Comparison of ENCODE assay signal across 24 cellular contexts in genomic region chr12:122722347-122722746, GRCh38. TPM values are rescaled to one million over a fixed set of nuclear protein-coding genes. Genes with fewer than 3 reads are reported as not detected.
DNase-seq lines count a peak whose midpoint lies in the region; ATAC-seq, FAIRE-seq and TF ChIP-seq lines count a peak whose summit lies in the region.
"Had no signal": no experiment of that assay in that cellular context is flagged by ENCODE, and none has a peak within 500 bp of the region (broad histone marks: within the 10 kb centered on the region; RNA-seq: fewer than 3 reads in every experiment).

No MANE protein-coding gene starts in this region.

- peak overlapping the region; percentile 85 for H3K27ac Mint-ChIP-seq in activated T-helper 17 cell treated with anti-CD3 and anti-CD28 coated beads, Interleukin-2, amount 50 U/mL, for 72 hours
- H3K27ac Mint-ChIP-seq: nephron; T-helper 1 cell treated with Interleukin-12 subunit alpha and Interleukin-12 subunit beta and Interleukin-4 antibody, amounts not matched to agents 30 μg/mL and 1 μg/mL, for 36 hours had no signal

- POLR2A ChIA-PET in HepG2 (lab: Yijun Ruan, JAX): no interaction called here

- FAIRE-seq in HepG2 (lab: Jason Lieb, UNC): no peak
- FAIRE-seq: D721Med, pancreas, RCC 7860 had no signal

- no peak for TF ChIP-seq CTCF in HepG2 (CRISPR knock-in tag; IDR thresholded peaks at IDR 0.05)

- no peaks in the 10 kb centered on the region for H4K20me1 ChIP-seq in BLaER1 treated with 17β-estradiol and CSF1 and Interleukin-3, amounts not matched to agents 10 nM and 100 nM
- no peaks in the 10 kb centered on the region for H4K20me1 ChIP-seq in HepG2 (ENCODE audit: insufficient read depth, low read length)

- peaks cover 5% of the 10 kb centered on the region for H3K36me3 Mint-ChIP-seq in activated T-helper 17 cell treated with anti-CD3 and anti-CD28 coated beads, Interleukin-2, amount 50 U/mL, for 72 hours (ENCODE audit: low read depth)

- no peak for TF ChIP-seq POLR2A in HepG2 (IDR thresholded peaks at IDR 0.05; ENCODE audit: insufficient read depth in 1 of 2, low read depth in 2 of 2, low read length in 2 of 2)

- DNase-seq in KBM-7 (peak; percentile 52), HepG2 (ENCODE audit: low spot score) (no peak), KG1 (lab: John Stamatoyannopoulos, UW) (no peak)
- DNase-seq in activated naive CD4-positive, alpha-beta T cell (lab: John Stamatoyannopoulos, UW): no peak
- DNase-seq: activated CD4-positive, alpha-beta T cell treated with anti-CD3 and anti-CD28 coated beads for 4 hours; C1 segment of cervical spinal cord; effector CD8-positive, alpha-beta T cell; foreskin melanocyte; left lung; NCI-H1048; NCI-H1694 treated with DMSO at 0.1 percent for 48 hours; NCI-H2171 treated with DMSO at 0.1 percent for 48 hours; NCI-H524; pancreas had no signal

- H2AFZ ChIP-seq in HepG2 (ENCODE audit: low read length): no peak overlapping the region

- H3K79me2 ChIP-seq in HepG2 (ENCODE audit: insufficient read depth, low read length): no peaks in the 10 kb centered on the region

- peak overlapping the region in 8 of 11 experiments; percentile 4 to 94 (median 62); a peak in 11 of 22 replicates for H3K4me2 ChIP-seq in BLaER1 treated with 17β-estradiol and CSF1 and Interleukin-3, amounts not matched to agents 10 nM and 100 nM
- no peak overlapping the region for H3K4me2 ChIP-seq in HepG2 (ENCODE audit: low read depth, low read length)

- H3K27ac ChIP-seq in BLaER1 treated with 17β-estradiol and CSF1 and Interleukin-3, amounts not matched to agents 10 nM and 100 nM: peak overlapping the region in 8 of 11 experiments; percentile 33 to 98 (median 90); a peak in 16 of 22 replicates
- peak overlapping the region; percentile 25 for H3K27ac ChIP-seq in HepG2 (ENCODE audit: extremely low read length, insufficient read depth, low read length)
- H3K27ac ChIP-seq: left lung, pancreas, right atrium auricular region, thoracic aorta had no signal

- no peaks in the 10 kb centered on the region for H3K36me3 ChIP-seq in BLaER1 treated with 17β-estradiol and CSF1 and Interleukin-3, amounts not matched to agents 10 nM and 100 nM
- no peaks in the 10 kb centered on the region for H3K36me3 ChIP-seq in HepG2 (replicated peaks in 1 of 2; ENCODE audit: control insufficient read depth in 1 of 2, insufficient read depth in 2 of 2, low read length in 2 of 2)
- H3K36me3 ChIP-seq: left lung, pancreas, right atrium auricular region, thoracic aorta had no signal

- WGBS in HepG2 (ENCODE audit: low lambda C conversion rate): 88% methylated on average over 1 of the region's 1 CpG

- H3K4me3 ChIP-seq in BLaER1 treated with 17β-estradiol and CSF1 and Interleukin-3, amounts not matched to agents 10 nM and 100 nM: no peak overlapping the region
- no peak overlapping the region for H3K4me3 ChIP-seq in HepG2 (replicated peaks in 1 of 3; ENCODE audit: insufficient read depth in 1 of 3, low read depth in 2 of 3, low read length in 3 of 3)
- H3K4me3 ChIP-seq: left lung, pancreas, right atrium auricular region, thoracic aorta had no signal

- H3K9me3 ChIP-seq in BLaER1 treated with 17β-estradiol and CSF1 and Interleukin-3, amounts not matched to agents 10 nM and 100 nM (replicated peaks in 1 of 11): no peaks in the 10 kb centered on the region
- no peaks in the 10 kb centered on the region for H3K9me3 ChIP-seq in HepG2 (ENCODE audit: low read length)
- H3K9me3 ChIP-seq: left lung, pancreas, right atrium auricular region, thoracic aorta had no signal

- H3K27me3 Mint-ChIP-seq in activated T-helper 17 cell treated with anti-CD3 and anti-CD28 coated beads, Interleukin-2, amount 50 U/mL, for 72 hours: peaks cover 3% of the 10 kb centered on the region

- peak overlapping the region; percentile 12 for H3K4me3 Mint-ChIP-seq in activated T-helper 17 cell treated with anti-CD3 and anti-CD28 coated beads, Interleukin-2, amount 50 U/mL, for 72 hours
- H3K4me3 Mint-ChIP-seq: nephron; T-helper 1 cell treated with Interleukin-12 subunit alpha and Interleukin-12 subunit beta and Interleukin-4 antibody, amounts not matched to agents 30 μg/mL and 1 μg/mL, for 36 hours had no signal

- CTCF ChIA-PET in HepG2 (lab: Yijun Ruan, JAX; ENCODE audit: low intra/inter-chr PET ratio, low total read pairs): no interaction called here

- H3K9me3 Mint-ChIP-seq in activated T-helper 17 cell treated with anti-CD3 and anti-CD28 coated beads, Interleukin-2, amount 50 U/mL, for 72 hours: no peaks in the 10 kb centered on the region
- H3K9me3 Mint-ChIP-seq: nephron; T-helper 1 cell treated with Interleukin-12 subunit alpha and Interleukin-12 subunit beta and Interleukin-4 antibody, amounts not matched to agents 30 μg/mL and 1 μg/mL, for 36 hours had no signal

- H3K4me1 Mint-ChIP-seq in activated T-helper 17 cell treated with anti-CD3 and anti-CD28 coated beads, Interleukin-2, amount 50 U/mL, for 72 hours: peaks cover 30% of the 10 kb centered on the region
- H3K4me1 Mint-ChIP-seq: nephron had no signal

- no peak for TF ChIP-seq RAD21 in HepG2 (CRISPR knock-in tag; IDR thresholded peaks at IDR 0.05)

- TF ChIP-seq EP300 in HepG2 (IDR thresholded peaks at IDR 0.05; ENCODE audit: low read depth in 2 of 2, low read length in 2 of 2) (no peak), HepG2 (CRISPR knock-in tag; IDR thresholded peaks at IDR 0.05; ENCODE audit: borderline replicate concordance) (no peak)

- BruUV-seq in HepG2 (replicated peaks; lab: Mats Ljungman, UMichigan): no TSS peak

- intact Hi-C loops in HepG2 (cut with micrococcal nuclease; ENCODE audit: unreplicated experiment): loop anchor here (10.0 kb wide), 1 partner anchor 48 kb away; no protein-coding TSS in a partner anchor

- H3K9ac ChIP-seq in BLaER1 treated with 17β-estradiol and CSF1 and Interleukin-3, amounts not matched to agents 10 nM and 100 nM: peak overlapping the region in 5 of 11 experiments; percentile 35 to 80 (median 77); a peak in 9 of 22 replicates
- H3K9ac ChIP-seq in HepG2 (ENCODE audit: insufficient read depth, low read depth, low read length): no peak overlapping the region

- H3K27me3 ChIP-seq in BLaER1 treated with 17β-estradiol and CSF1 and Interleukin-3, amounts not matched to agents 10 nM and 100 nM: no peaks in the 10 kb centered on the region
- no peaks in the 10 kb centered on the region for H3K27me3 ChIP-seq in HepG2 (ENCODE audit: control insufficient read depth in 1 of 2, insufficient read depth in 2 of 2, low read length in 2 of 2)
- H3K27me3 ChIP-seq: left lung, pancreas, right atrium auricular region had no signal

- peaks cover 39 to 97% (median 67%) of the 10 kb centered on the region in 10 experiments for H3K4me1 ChIP-seq in BLaER1 treated with 17β-estradiol and CSF1 and Interleukin-3, amounts not matched to agents 10 nM and 100 nM
- peaks cover 61% of the 10 kb centered on the region for H3K4me1 ChIP-seq in HepG2 (ENCODE audit: insufficient read depth, low read length)
- H3K4me1 ChIP-seq: pancreas, right atrium auricular region had no signal

- no peak for ATAC-seq in activated T-helper 17 cell treated with anti-CD3 and anti-CD28 coated beads, Interleukin-2, amount 50 U/mL, for 72 hours (replicated peaks)
- no peak for ATAC-seq in HepG2
- ATAC-seq in HG02973 (IDR thresholded peaks at IDR 0.05; ENCODE audit: unreplicated experiment): no peak
- no peak for ATAC-seq in HG02970 (IDR thresholded peaks at IDR 0.05; ENCODE audit: low FRiP score, unreplicated experiment)
- ATAC-seq: left lung had no signal

- in situ Hi-C loops in KBM-7 (cut with MboI; ENCODE audit: low pct_unique_long_range_greater_than_20kb, low sequenced_read_pairs): no loop called here
- in situ Hi-C loops in HepG2 (cut with HindIII; ENCODE audit: extremely low pct_ligation_motif_present, low pct_unique_long_range_greater_than_20kb): no loop called here

RNA-seq across cellular contexts. Expression of gene HCAR3, which starts 5.7 kb away (rescaled TPM):
- total RNA-seq in activated T-helper 17 cell treated with anti-CD3 and anti-CD28 coated beads, Interleukin-2, amount 50 U/mL, for 72 hours: not detected
- 0.11 and 0.20 TPM in 2 replicates for total RNA-seq in HepG2 (2016; rRNA removed; fragmentation: Illumina TruSeq; extraction: Trizol)
- total RNA-seq in HepG2 (2016; cell fraction: cytosol; rRNA removed; fragmentation: Illumina TruSeq; extraction: Trizol; ENCODE audit: low read depth): 0.10 and 0.18 TPM in 2 replicates
- total RNA-seq in HepG2 (2016; cell fraction: insoluble cytoplasmic fraction; rRNA removed; fragmentation: Illumina TruSeq; extraction: Trizol): 0.24 and 0.26 TPM in 2 replicates
- 0.09 TPM in 1 of 2 replicates, not detected in the other for total RNA-seq in HepG2 (2016; cell fraction: membrane; rRNA removed; fragmentation: Illumina TruSeq; extraction: Trizol)
- 0.16 TPM in 2 replicates for total RNA-seq in HepG2 (2016; cell fraction: nucleus; rRNA removed; fragmentation: Illumina TruSeq; extraction: Trizol)
- 12.8 and 20.4 TPM in 2 replicates for polyA plus RNA-seq in HepG2 (2011; rRNA removed)
- polyA plus RNA-seq in HepG2 (2011; cell fraction: cytosol; rRNA removed): 13.9 and 25.5 TPM in 2 replicates
- 5.3 and 10.7 TPM in 2 replicates for polyA plus RNA-seq in HepG2 (2011; cell fraction: nucleus; rRNA removed)
- polyA plus RNA-seq in HepG2 (2012): 5.5 and 7.2 TPM in 2 replicates
- polyA plus RNA-seq in HepG2 (2016; cell fraction: cytosol; fragmentation: Illumina TruSeq; extraction: Trizol; ENCODE audit: low read depth): 0.09 TPM in 1 of 2 replicates, not detected in the other
- 0.15 TPM in 1 of 2 replicates, not detected in the other for polyA plus RNA-seq in HepG2 (2016; cell fraction: insoluble cytoplasmic fraction; fragmentation: Illumina TruSeq; extraction: Trizol; ENCODE audit: low read depth)
- 0.10 and 0.13 TPM in 2 replicates for polyA plus RNA-seq in HepG2 (2016; cell fraction: membrane; fragmentation: Illumina TruSeq; extraction: Trizol; ENCODE audit: low read depth)
- 0.71 and 0.94 TPM in 2 replicates for polyA plus RNA-seq in HepG2 (2016; cell fraction: nucleus; fragmentation: Illumina TruSeq; extraction: Trizol; ENCODE audit: insufficient read depth, low read depth)
- polyA minus RNA-seq in HepG2 (2011; rRNA and poly(A)+ RNA removed; ENCODE audit: low replicate concordance): 26.1 TPM in 1 of 2 replicates, not detected in the other
- polyA minus RNA-seq in HepG2 (2011; cell fraction: cytosol; rRNA and poly(A)+ RNA removed): 4.7 and 9.5 TPM in 2 replicates
- polyA minus RNA-seq in HepG2 (2011; cell fraction: nucleus; rRNA and poly(A)+ RNA removed): 4.5 and 7.5 TPM in 2 replicates
- total RNA-seq: right atrium auricular region had no signal
- polyA plus RNA-seq: pancreas had no signal

RNA-seq across cellular contexts. Expression of gene HCAR1, which starts 8.3 kb away (rescaled TPM):
- total RNA-seq in activated T-helper 17 cell treated with anti-CD3 and anti-CD28 coated beads, Interleukin-2, amount 50 U/mL, for 72 hours: under 1 TPM in 1 of 2 donors, not detected in 1; 0.64 TPM
- 0.34 and 0.53 TPM in 2 replicates for total RNA-seq in HepG2 (2016; rRNA removed; fragmentation: Illumina TruSeq; extraction: Trizol)
- total RNA-seq in HepG2 (2016; cell fraction: cytosol; rRNA removed; fragmentation: Illumina TruSeq; extraction: Trizol; ENCODE audit: low read depth): 0.09 and 0.10 TPM in 2 replicates
- 0.43 and 0.48 TPM in 2 replicates for total RNA-seq in HepG2 (2016; cell fraction: insoluble cytoplasmic fraction; rRNA removed; fragmentation: Illumina TruSeq; extraction: Trizol)
- total RNA-seq in HepG2 (2016; cell fraction: membrane; rRNA removed; fragmentation: Illumina TruSeq; extraction: Trizol): 0.31 and 0.40 TPM in 2 replicates
- 0.40 and 0.41 TPM in 2 replicates for total RNA-seq in HepG2 (2016; cell fraction: nucleus; rRNA removed; fragmentation: Illumina TruSeq; extraction: Trizol)
- polyA plus RNA-seq in HepG2 (2011; rRNA removed): 4.3 and 4.4 TPM in 2 replicates
- polyA plus RNA-seq in HepG2 (2011; cell fraction: cytosol; rRNA removed): 3.6 and 4.3 TPM in 2 replicates
- polyA plus RNA-seq in HepG2 (2011; cell fraction: nucleus; rRNA removed): 2.2 and 2.4 TPM in 2 replicates
- 1.3 and 3.2 TPM in 2 replicates for polyA plus RNA-seq in HepG2 (2012)
- 0.07 and 0.08 TPM in 2 replicates for polyA plus RNA-seq in HepG2 (2016; cell fraction: cytosol; fragmentation: Illumina TruSeq; extraction: Trizol; ENCODE audit: low read depth)
- 0.39 and 0.40 TPM in 2 replicates for polyA plus RNA-seq in HepG2 (2016; cell fraction: insoluble cytoplasmic fraction; fragmentation: Illumina TruSeq; extraction: Trizol; ENCODE audit: low read depth)
- 0.13 and 0.19 TPM in 2 replicates for polyA plus RNA-seq in HepG2 (2016; cell fraction: membrane; fragmentation: Illumina TruSeq; extraction: Trizol; ENCODE audit: low read depth)
- 0.59 and 0.72 TPM in 2 replicates for polyA plus RNA-seq in HepG2 (2016; cell fraction: nucleus; fragmentation: Illumina TruSeq; extraction: Trizol; ENCODE audit: insufficient read depth, low read depth)
- polyA minus RNA-seq in HepG2 (2011; rRNA and poly(A)+ RNA removed; ENCODE audit: low replicate concordance): 9.6 TPM in 1 of 2 replicates, not detected in the other
- polyA minus RNA-seq in HepG2 (2011; cell fraction: cytosol; rRNA and poly(A)+ RNA removed): 4.5 and 5.2 TPM in 2 replicates
- 1.5 and 1.9 TPM in 2 replicates for polyA minus RNA-seq in HepG2 (2011; cell fraction: nucleus; rRNA and poly(A)+ RNA removed)
- total RNA-seq: thoracic aorta had no signal

RNA-seq across cellular contexts. Expression of gene HCAR2, which starts 19.2 kb away (rescaled TPM):
- total RNA-seq in activated T-helper 17 cell treated with anti-CD3 and anti-CD28 coated beads, Interleukin-2, amount 50 U/mL, for 72 hours: not detected
- 0.09 TPM in 1 of 2 replicates, not detected in the other for total RNA-seq in HepG2 (2016; rRNA removed; fragmentation: Illumina TruSeq; extraction: Trizol)
- total RNA-seq in HepG2 (2016; cell fraction: cytosol; rRNA removed; fragmentation: Illumina TruSeq; extraction: Trizol; ENCODE audit: low read depth): not detected in 2 replicates
- total RNA-seq in HepG2 (2016; cell fraction: insoluble cytoplasmic fraction; rRNA removed; fragmentation: Illumina TruSeq; extraction: Trizol): 0.09 TPM in 1 of 2 replicates, not detected in the other
- total RNA-seq in HepG2 (2016; cell fraction: membrane; rRNA removed; fragmentation: Illumina TruSeq; extraction: Trizol): not detected in 2 replicates
- not detected in 2 replicates for total RNA-seq in HepG2 (2016; cell fraction: nucleus; rRNA removed; fragmentation: Illumina TruSeq; extraction: Trizol)
- polyA plus RNA-seq in HepG2 (2011; rRNA removed): 5.6 and 9.2 TPM in 2 replicates
- 4.4 and 5.5 TPM in 2 replicates for polyA plus RNA-seq in HepG2 (2011; cell fraction: cytosol; rRNA removed)
- 2.0 and 3.7 TPM in 2 replicates for polyA plus RNA-seq in HepG2 (2011; cell fraction: nucleus; rRNA removed)
- 1.7 and 2.1 TPM in 2 replicates for polyA plus RNA-seq in HepG2 (2012)
- polyA plus RNA-seq in HepG2 (2016; cell fraction: cytosol; fragmentation: Illumina TruSeq; extraction: Trizol; ENCODE audit: low read depth): not detected in 2 replicates
- 0.11 TPM in 1 of 2 replicates, not detected in the other for polyA plus RNA-seq in HepG2 (2016; cell fraction: insoluble cytoplasmic fraction; fragmentation: Illumina TruSeq; extraction: Trizol; ENCODE audit: low read depth)
- not detected in 2 replicates for polyA plus RNA-seq in HepG2 (2016; cell fraction: membrane; fragmentation: Illumina TruSeq; extraction: Trizol; ENCODE audit: low read depth)
- polyA plus RNA-seq in HepG2 (2016; cell fraction: nucleus; fragmentation: Illumina TruSeq; extraction: Trizol; ENCODE audit: insufficient read depth, low read depth): not detected in 2 replicates
- polyA minus RNA-seq in HepG2 (2011; rRNA and poly(A)+ RNA removed; ENCODE audit: low replicate concordance): 0.33 and 12.9 TPM in 2 replicates
- polyA minus RNA-seq in HepG2 (2011; cell fraction: cytosol; rRNA and poly(A)+ RNA removed): 1.7 and 5.0 TPM in 2 replicates
- 1.3 and 3.2 TPM in 2 replicates for polyA minus RNA-seq in HepG2 (2011; cell fraction: nucleus; rRNA and poly(A)+ RNA removed)

RNA-seq across cellular contexts. Expression of gene DENR, which starts 30.3 kb away (rescaled TPM):
- 10 to 100 TPM; 65.3 to 78.9 TPM for total RNA-seq in activated T-helper 17 cell treated with anti-CD3 and anti-CD28 coated beads, Interleukin-2, amount 50 U/mL, for 72 hours
- total RNA-seq in HepG2 (2016; rRNA removed; fragmentation: Illumina TruSeq; extraction: Trizol): 59.1 and 78.9 TPM in 2 replicates
- total RNA-seq in HepG2 (2016; cell fraction: cytosol; rRNA removed; fragmentation: Illumina TruSeq; extraction: Trizol; ENCODE audit: low read depth): 21.7 and 21.9 TPM in 2 replicates
- 60.4 and 77.7 TPM in 2 replicates for total RNA-seq in HepG2 (2016; cell fraction: insoluble cytoplasmic fraction; rRNA removed; fragmentation: Illumina TruSeq; extraction: Trizol)
- total RNA-seq in HepG2 (2016; cell fraction: membrane; rRNA removed; fragmentation: Illumina TruSeq; extraction: Trizol): 70.7 and 70.9 TPM in 2 replicates
- total RNA-seq in HepG2 (2016; cell fraction: nucleus; rRNA removed; fragmentation: Illumina TruSeq; extraction: Trizol): 25.9 and 30.2 TPM in 2 replicates
- polyA plus RNA-seq in HepG2 (2011; rRNA removed): 23.8 and 30.0 TPM in 2 replicates
- 14.5 and 20.1 TPM in 2 replicates for polyA plus RNA-seq in HepG2 (2011; cell fraction: cytosol; rRNA removed)
- polyA plus RNA-seq in HepG2 (2011; cell fraction: nucleus; rRNA removed): 6.9 and 11.4 TPM in 2 replicates
- 28.0 and 41.3 TPM in 2 replicates for polyA plus RNA-seq in HepG2 (2012)
- 25.3 and 34.4 TPM in 2 replicates for polyA plus RNA-seq in HepG2 (2016; cell fraction: cytosol; fragmentation: Illumina TruSeq; extraction: Trizol; ENCODE audit: low read depth)
- 102 and 104 TPM in 2 replicates for polyA plus RNA-seq in HepG2 (2016; cell fraction: insoluble cytoplasmic fraction; fragmentation: Illumina TruSeq; extraction: Trizol; ENCODE audit: low read depth)
- 69.0 and 73.4 TPM in 2 replicates for polyA plus RNA-seq in HepG2 (2016; cell fraction: membrane; fragmentation: Illumina TruSeq; extraction: Trizol; ENCODE audit: low read depth)
- 52.9 and 57.8 TPM in 2 replicates for polyA plus RNA-seq in HepG2 (2016; cell fraction: nucleus; fragmentation: Illumina TruSeq; extraction: Trizol; ENCODE audit: insufficient read depth, low read depth)
- 11.0 and 13.1 TPM in 2 replicates for polyA minus RNA-seq in HepG2 (2011; rRNA and poly(A)+ RNA removed; ENCODE audit: low replicate concordance)
- polyA minus RNA-seq in HepG2 (2011; cell fraction: cytosol; rRNA and poly(A)+ RNA removed): 12.1 and 13.5 TPM in 2 replicates
- 28.7 and 32.8 TPM in 2 replicates for polyA minus RNA-seq in HepG2 (2011; cell fraction: nucleus; rRNA and poly(A)+ RNA removed)

RNA-seq across cellular contexts. Expression of gene CCDC62, which starts 52.0 kb away (rescaled TPM):
- 1 to 10 TPM; 1.0 to 3.8 TPM for total RNA-seq in activated T-helper 17 cell treated with anti-CD3 and anti-CD28 coated beads, Interleukin-2, amount 50 U/mL, for 72 hours
- total RNA-seq in HepG2 (2016; rRNA removed; fragmentation: Illumina TruSeq; extraction: Trizol): 0.07 TPM in 2 replicates
- total RNA-seq in HepG2 (2016; cell fraction: cytosol; rRNA removed; fragmentation: Illumina TruSeq; extraction: Trizol; ENCODE audit: low read depth): 0.40 and 0.79 TPM in 2 replicates
- total RNA-seq in HepG2 (2016; cell fraction: insoluble cytoplasmic fraction; rRNA removed; fragmentation: Illumina TruSeq; extraction: Trizol): 0.07 and 0.13 TPM in 2 replicates
- total RNA-seq in HepG2 (2016; cell fraction: membrane; rRNA removed; fragmentation: Illumina TruSeq; extraction: Trizol): 0.14 and 0.31 TPM in 2 replicates
- total RNA-seq in HepG2 (2016; cell fraction: nucleus; rRNA removed; fragmentation: Illumina TruSeq; extraction: Trizol): not detected in 2 replicates
- polyA plus RNA-seq in HepG2 (2011; rRNA removed): 0.04 and 0.10 TPM in 2 replicates
- 0.01 TPM in 1 of 2 replicates, not detected in the other for polyA plus RNA-seq in HepG2 (2011; cell fraction: cytosol; rRNA removed)
- 0.10 and 0.12 TPM in 2 replicates for polyA plus RNA-seq in HepG2 (2011; cell fraction: nucleus; rRNA removed)
- polyA plus RNA-seq in HepG2 (2012): 0.12 TPM in 1 of 2 replicates, not detected in the other
- not detected in 2 replicates for polyA plus RNA-seq in HepG2 (2016; cell fraction: cytosol; fragmentation: Illumina TruSeq; extraction: Trizol; ENCODE audit: low read depth)
- polyA plus RNA-seq in HepG2 (2016; cell fraction: insoluble cytoplasmic fraction; fragmentation: Illumina TruSeq; extraction: Trizol; ENCODE audit: low read depth): not detected in 2 replicates
- 0.06 TPM in 1 of 2 replicates, not detected in the other for polyA plus RNA-seq in HepG2 (2016; cell fraction: membrane; fragmentation: Illumina TruSeq; extraction: Trizol; ENCODE audit: low read depth)
- not detected in 2 replicates for polyA plus RNA-seq in HepG2 (2016; cell fraction: nucleus; fragmentation: Illumina TruSeq; extraction: Trizol; ENCODE audit: insufficient read depth, low read depth)
- polyA minus RNA-seq in HepG2 (2011; rRNA and poly(A)+ RNA removed; ENCODE audit: low replicate concordance): 0.18 and 0.89 TPM in 2 replicates
- polyA minus RNA-seq in HepG2 (2011; cell fraction: cytosol; rRNA and poly(A)+ RNA removed): not detected in 2 replicates
- polyA minus RNA-seq in HepG2 (2011; cell fraction: nucleus; rRNA and poly(A)+ RNA removed): 0.25 and 0.39 TPM in 2 replicates
